In genomic region chr17:40373999-40374398, GRCh38 we compare ENCODE assay signal across 23 cellular contexts. TPM values are rescaled to one million over a fixed set of nuclear protein-coding genes. Genes with fewer than 3 reads are reported as not detected.
DNase-seq lines count a peak whose midpoint lies in the region; ATAC-seq, FAIRE-seq and TF ChIP-seq lines count a peak whose summit lies in the region.
"Had no signal": no experiment of that assay in that cellular context is flagged by ENCODE, and none has a peak within 500 bp of the region (broad histone marks: within the 10 kb centered on the region; RNA-seq: fewer than 3 reads in every experiment).

No MANE protein-coding gene starts in this region.

- ATAC-seq in T-helper 17 cell (no peak), aorta (ENCODE audit: low FRiP score) (no peak)

- no peak for DNase-seq in activated CD4-positive, alpha-beta memory T cell treated with anti-CD3 and anti-CD28 coated beads for 36 hours
- no peak for DNase-seq in activated CD4-positive, alpha-beta memory T cell treated with anti-CD3 and anti-CD28 coated beads, Interleukin-2, amount 10 ng/mL, durations not matched to agents 7 days and 5 days
- DNase-seq in colonic mucosa = peak; percentile 46
- peak; percentile 33 for DNase-seq in small intestine
- DNase-seq in T-helper 17 cell = no peak
- DNase-seq in aorta = no peak
- DNase-seq: Caco-2; CD4-positive, alpha-beta T cell; DMS153; GF-D8; NCI-H1694 treated with DMSO at 0.1 percent for 48 hours; NCI-H2107; NCI-H524; NCI-H82; OCI-M1 had no signal

- H3K4me3 ChIP-seq in ACC112 (ENCODE audit: low read depth, low read length) (no peak overlapping the region), colonic mucosa (no peak overlapping the region), small intestine (ENCODE audit: low read depth in 1 of 2, low read length in 2 of 2) (no peak overlapping the region), aorta (ENCODE audit: low read length in 2 of 2) (no peak overlapping the region)
- H3K4me3 ChIP-seq: GM23248, HAP-1 had no signal

- H2AFZ ChIP-seq in ACC112 (ENCODE audit: low read length, unreplicated experiment) = no peak overlapping the region
- H2AFZ ChIP-seq: GM23248 had no signal

- no peak overlapping the region for H3K9ac ChIP-seq in colonic mucosa (ENCODE audit: low read depth in 2 of 2, low read length in 2 of 2)
- H3K9ac ChIP-seq: GM23248, KMS-11 had no signal

- H3K4me1 ChIP-seq in ACC112 (ENCODE audit: control insufficient read depth, insufficient read depth, low read length, unreplicated experiment) (peaks cover 17% of the 10 kb centered on the region), colonic mucosa (no peaks in the 10 kb centered on the region), small intestine (ENCODE audit: control insufficient read depth in 2 of 2, insufficient read depth in 1 of 2, low read depth in 1 of 2, low read length in 1 of 2) (no peaks in the 10 kb centered on the region), aorta (ENCODE audit: control insufficient read depth in 1 of 2, insufficient read depth in 2 of 2, low read length in 2 of 2) (no peaks in the 10 kb centered on the region)
- H3K4me1 ChIP-seq: Caco-2, HAP-1 had no signal

- POLR2A ChIA-PET in activated CD4-positive, alpha-beta memory T cell treated with anti-CD3 and anti-CD28 coated beads for 36 hours (lab: Charles Lee) = interaction anchor here (1.0 kb wide), 1 partner anchor 11 kb away, joined by 3 read pairs; no protein-coding TSS in a partner anchor
- POLR2A ChIA-PET in activated CD4-positive, alpha-beta memory T cell treated with anti-CD3 and anti-CD28 coated beads, Interleukin-2, amount 10 ng/mL, durations not matched to agents 7 days and 5 days (lab: Charles Lee) = no interaction called here

- H3K79me2 ChIP-seq in ACC112 (ENCODE audit: control insufficient read depth, insufficient read depth, low read length, unreplicated experiment) = no peaks in the 10 kb centered on the region

- peak overlapping the region; percentile 87; the same call in 1 of the 2 replicates for H3K27ac ChIP-seq in ACC112 (ENCODE audit: low read depth, low read length)
- no peak overlapping the region for H3K27ac ChIP-seq in colonic mucosa
- no peak overlapping the region for H3K27ac ChIP-seq in small intestine (ENCODE audit: low read depth in 1 of 2, low read length in 1 of 2)
- no peak overlapping the region for H3K27ac ChIP-seq in aorta (ENCODE audit: low read depth in 1 of 2, low read length in 2 of 2)
- H3K27ac ChIP-seq: HL-60, KMS-11 had no signal

- H3K36me3 ChIP-seq in ACC112 (ENCODE audit: insufficient read depth, low read length) = no peaks in the 10 kb centered on the region
- H3K36me3 ChIP-seq in colonic mucosa = no peaks in the 10 kb centered on the region
- H3K36me3 ChIP-seq in small intestine (ENCODE audit: control insufficient read depth in 2 of 2, insufficient read depth in 2 of 2, low read length in 2 of 2) = no peaks in the 10 kb centered on the region
- no peaks in the 10 kb centered on the region for H3K36me3 ChIP-seq in aorta (ENCODE audit: control insufficient read depth in 1 of 2, insufficient read depth in 2 of 2, low read length in 1 of 2)
- H3K36me3 ChIP-seq: HAP-1 had no signal

- H3K9me3 Mint-ChIP-seq in activated CD4-positive, alpha-beta memory T cell treated with anti-CD3 and anti-CD28 coated beads for 36 hours = peaks cover 5% of the 10 kb centered on the region
- no peaks in the 10 kb centered on the region for H3K9me3 Mint-ChIP-seq in activated CD4-positive, alpha-beta memory T cell treated with anti-CD3 and anti-CD28 coated beads, Interleukin-2, amount 10 ng/mL, durations not matched to agents 7 days and 5 days
- H3K9me3 Mint-ChIP-seq: CD4-positive, alpha-beta T cell had no signal

- H3K4me3 Mint-ChIP-seq in activated CD4-positive, alpha-beta memory T cell treated with anti-CD3 and anti-CD28 coated beads for 36 hours = no peak overlapping the region
- H3K4me3 Mint-ChIP-seq in activated CD4-positive, alpha-beta memory T cell treated with anti-CD3 and anti-CD28 coated beads, Interleukin-2, amount 10 ng/mL, durations not matched to agents 7 days and 5 days = no peak overlapping the region
- no peak overlapping the region for H3K4me3 Mint-ChIP-seq in T-helper 17 cell
- H3K4me3 Mint-ChIP-seq: CD4-positive, alpha-beta T cell had no signal

- H3K27me3 ChIP-seq in ACC112 (ENCODE audit: insufficient read depth, low read length) (no peaks in the 10 kb centered on the region), colonic mucosa (no peaks in the 10 kb centered on the region), small intestine (ENCODE audit: control insufficient read depth in 2 of 2, insufficient read depth in 2 of 2, low read length in 2 of 2) (no peaks in the 10 kb centered on the region), aorta (ENCODE audit: control insufficient read depth in 1 of 2, insufficient read depth in 2 of 2, low read length in 1 of 2) (no peaks in the 10 kb centered on the region)

- no peak for TF ChIP-seq CTCF in colonic mucosa (IDR thresholded peaks at IDR 0.05)

- H3K4me1 Mint-ChIP-seq in activated CD4-positive, alpha-beta memory T cell treated with anti-CD3 and anti-CD28 coated beads for 36 hours (ENCODE audit: low read depth) = peaks cover 34% of the 10 kb centered on the region
- peaks cover 18% of the 10 kb centered on the region for H3K4me1 Mint-ChIP-seq in activated CD4-positive, alpha-beta memory T cell treated with anti-CD3 and anti-CD28 coated beads, Interleukin-2, amount 10 ng/mL, durations not matched to agents 7 days and 5 days
- peaks cover 5% of the 10 kb centered on the region for H3K4me1 Mint-ChIP-seq in T-helper 17 cell

- H3K9me3 ChIP-seq in colonic mucosa = no peaks in the 10 kb centered on the region
- no peaks in the 10 kb centered on the region for H3K9me3 ChIP-seq in small intestine (ENCODE audit: control insufficient read depth, low read depth)
- H3K9me3 ChIP-seq in T-helper 17 cell (ENCODE audit: control insufficient read depth, low read length, poor library complexity, severe bottlenecking) = no peaks in the 10 kb centered on the region
- H3K9me3 ChIP-seq in aorta (ENCODE audit: control insufficient read depth, low read length) = no peaks in the 10 kb centered on the region
- H3K9me3 ChIP-seq: HAP-1 had no signal

- CTCF ChIA-PET in activated CD4-positive, alpha-beta memory T cell treated with anti-CD3 and anti-CD28 coated beads for 36 hours (lab: Charles Lee) = interaction anchor here (0.8 to 2.3 kb wide), 5 partner anchors 11 to 246 kb away, joined by 3 to 8 read pairs (median 3); no protein-coding TSS in a partner anchor
- CTCF ChIA-PET in activated CD4-positive, alpha-beta memory T cell treated with anti-CD3 and anti-CD28 coated beads, Interleukin-2, amount 10 ng/mL, durations not matched to agents 7 days and 5 days (lab: Charles Lee) = no interaction called here

- FAIRE-seq in small intestine (lab: Jason Lieb, UNC) = no peak
- FAIRE-seq: A204.1 had no signal

- peak overlapping the region; percentile 50 for H3K27ac Mint-ChIP-seq in activated CD4-positive, alpha-beta memory T cell treated with anti-CD3 and anti-CD28 coated beads for 36 hours
- no peak overlapping the region for H3K27ac Mint-ChIP-seq in activated CD4-positive, alpha-beta memory T cell treated with anti-CD3 and anti-CD28 coated beads, Interleukin-2, amount 10 ng/mL, durations not matched to agents 7 days and 5 days
- no peak overlapping the region for H3K27ac Mint-ChIP-seq in T-helper 17 cell
- H3K27ac Mint-ChIP-seq: CD4-positive, alpha-beta T cell had no signal

- intact Hi-C loops in activated CD4-positive, alpha-beta memory T cell treated with anti-CD3 and anti-CD28 coated beads for 36 hours (cut with micrococcal nuclease) = loop anchor here (5.0 kb wide), 2 partner anchors 43 to 238 kb away; partner anchors contain the start of gene TOP2A
- intact Hi-C loops in colonic mucosa (cut with DNase I) (no loop called here), aorta (cut with DNase I) (no loop called here)

- no peaks in the 10 kb centered on the region for H3K27me3 Mint-ChIP-seq in activated CD4-positive, alpha-beta memory T cell treated with anti-CD3 and anti-CD28 coated beads for 36 hours
- H3K27me3 Mint-ChIP-seq in activated CD4-positive, alpha-beta memory T cell treated with anti-CD3 and anti-CD28 coated beads, Interleukin-2, amount 10 ng/mL, durations not matched to agents 7 days and 5 days = peaks cover 8% of the 10 kb centered on the region
- H3K27me3 Mint-ChIP-seq in T-helper 17 cell = peaks cover 12% of the 10 kb centered on the region
- H3K27me3 Mint-ChIP-seq: CD4-positive, alpha-beta T cell had no signal

- no peaks in the 10 kb centered on the region for H3K36me3 Mint-ChIP-seq in activated CD4-positive, alpha-beta memory T cell treated with anti-CD3 and anti-CD28 coated beads for 36 hours
- no peaks in the 10 kb centered on the region for H3K36me3 Mint-ChIP-seq in activated CD4-positive, alpha-beta memory T cell treated with anti-CD3 and anti-CD28 coated beads, Interleukin-2, amount 10 ng/mL, durations not matched to agents 7 days and 5 days (ENCODE audit: low read depth)
- no peaks in the 10 kb centered on the region for H3K36me3 Mint-ChIP-seq in T-helper 17 cell (ENCODE audit: low read depth)

- 37 to 76% (median 61%) methylated on average over 8 of the region's 8 CpGs for WGBS in small intestine, 3 donors
- WGBS in aorta, 2 donors = 86 to 90% methylated on average over 8 of the region's 8 CpGs

RNA-seq across cellular contexts. Expression of gene GJD3, which starts 9.5 kb away (rescaled TPM):
- under 1 TPM in 1 of 2 experiments, not detected in 1; 0.27 TPM for total RNA-seq in activated CD4-positive, alpha-beta memory T cell treated with anti-CD3 and anti-CD28 coated beads for 36 hours
- total RNA-seq in activated CD4-positive, alpha-beta memory T cell treated with anti-CD3 and anti-CD28 coated beads, Interleukin-2, amount 10 ng/mL, durations not matched to agents 7 days and 5 days = not detected
- total RNA-seq in colonic mucosa (under 1 TPM; 0.40 to 0.85 TPM), T-helper 17 cell (not detected), aorta (1 to 10 TPM; 1.8 to 2.2 TPM)
- polyA plus RNA-seq in small intestine (1 to 10 TPM in 1 of 3 donors, not detected in 2; 1.1 TPM), aorta (not detected)
- total RNA-seq: Caco-2; CD4-positive, alpha-beta T cell; HT1080; RPMI7951 had no signal

RNA-seq across cellular contexts. Expression of gene TOP2A, which starts 43.7 kb away (rescaled TPM):
- 100 to 1,000 TPM; 301 to 311 TPM for total RNA-seq in activated CD4-positive, alpha-beta memory T cell treated with anti-CD3 and anti-CD28 coated beads for 36 hours
- 100 to 1,000 TPM; 361 to 373 TPM for total RNA-seq in activated CD4-positive, alpha-beta memory T cell treated with anti-CD3 and anti-CD28 coated beads, Interleukin-2, amount 10 ng/mL, durations not matched to agents 7 days and 5 days
- total RNA-seq in colonic mucosa = 100 to 1,000 TPM in 1 of 2 donors, 10 to 100 TPM in 1; 46.2 to 124 TPM
- polyA plus RNA-seq in small intestine = 10 to 100 TPM in 1 of 3 donors, 1 to 10 TPM in 2; 1.1 to 37.5 (median 3.1) TPM
- 1 to 10 TPM; 4.1 to 6.4 TPM for total RNA-seq in T-helper 17 cell
- 1 to 10 TPM; 1.8 to 4.4 TPM for total RNA-seq in aorta
- 1 to 10 TPM in 1 of 2 donors, under 1 TPM in 1; 0.25 to 2.1 TPM for polyA plus RNA-seq in aorta

Comparison
In these comparisons a context has a peak if more than half of its experiments do, and no peak if none do; other contexts are left out.
1. DNase-seq: peak in colonic mucosa (single experiment) and small intestine (single experiment); none in activated CD4-positive, alpha-beta memory T cell treated with anti-CD3 and anti-CD28 coated beads for 36 hours (single experiment), activated CD4-positive, alpha-beta memory T cell treated with anti-CD3 and anti-CD28 coated beads, Interleukin-2, amount 10 ng/mL, durations not matched to agents 7 days and 5 days (single experiment), T-helper 17 cell (0 of 3) and aorta (0 of 2).
2. RNA of gene TOP2A, which starts 43.7 kb away (total RNA-seq): 361 to 373 TPM in activated CD4-positive, alpha-beta memory T cell treated with anti-CD3 and anti-CD28 coated beads, Interleukin-2, amount 10 ng/mL, durations not matched to agents 7 days and 5 days, 301 to 311 TPM in activated CD4-positive, alpha-beta memory T cell treated with anti-CD3 and anti-CD28 coated beads for 36 hours and 46.2 to 124 TPM in colonic mucosa; 4.1 to 6.4 TPM in T-helper 17 cell and 1.8 to 4.4 TPM in aorta; every median in the first group is over 4 times any median in the second.